ENCODE assay signal across 8 cellular contexts in genomic region chr2:238107525-238108422, GRCh38. TPM values are rescaled to one million over a fixed set of nuclear protein-coding genes. Genes with fewer than 3 reads are reported as not detected.
DNase-seq lines count a peak whose midpoint lies in the region; ATAC-seq and TF ChIP-seq lines count a peak whose summit lies in the region.

No MANE protein-coding gene starts in this region.

- H2AFZ ChIP-seq in trophoblast cell (ENCODE audit: insufficient read depth, low read length, poor library complexity): no peak overlapping the region

- H3K27ac ChIP-seq in trophoblast cell (ENCODE audit: low read depth, low read length) (no peak overlapping the region), substantia nigra (ENCODE audit: low read depth, low read length, poor library complexity, severe bottlenecking) (no peak overlapping the region)

- no peaks in the 10 kb centered on the region for H3K79me2 ChIP-seq in trophoblast cell (ENCODE audit: control insufficient read depth, insufficient read depth, low read length, poor library complexity)

- DNase-seq in trophoblast cell (peak; percentile 15 to 48), substantia nigra (lab: John Stamatoyannopoulos, UW) (no peak), OCI-M2 (lab: John Stamatoyannopoulos, UW; ENCODE audit: unreplicated experiment) (no peak), midbrain (lab: John Stamatoyannopoulos, UW) (no peak), GDM1 (lab: John Stamatoyannopoulos, UW) (no peak)

- no peak overlapping the region for H2BK12ac ChIP-seq in trophoblast cell (ENCODE audit: low read length)

- H2AK5ac ChIP-seq in trophoblast cell (ENCODE audit: low read length): no peak overlapping the region

- no peaks in the 10 kb centered on the region for H3K27me3 ChIP-seq in trophoblast cell (ENCODE audit: insufficient read depth, low read length)

- no peak overlapping the region for H3K4ac ChIP-seq in trophoblast cell (ENCODE audit: low read depth, low read length)

- peak; percentile 57 for TF ChIP-seq POLR2A in Raji (IDR thresholded peaks at IDR 0.05; ENCODE audit: insufficient read depth, low read depth, low read length)

- H3K23ac ChIP-seq in trophoblast cell (ENCODE audit: low read length): no peak overlapping the region

- H2BK120ac ChIP-seq in trophoblast cell (ENCODE audit: insufficient read depth, low read length, poor library complexity): no peak overlapping the region

- H3K36me3 ChIP-seq in trophoblast cell (ENCODE audit: control insufficient read depth in 1 of 2, insufficient read depth in 2 of 2, low read length in 2 of 2): no peaks in the 10 kb centered on the region

- H3K18ac ChIP-seq in trophoblast cell (ENCODE audit: low read length): no peak overlapping the region

- no peak overlapping the region for H3K14ac ChIP-seq in trophoblast cell (ENCODE audit: low read length)

- no peaks in the 10 kb centered on the region for H3K79me1 ChIP-seq in trophoblast cell (ENCODE audit: low read length)

- H3K4me3 ChIP-seq in trophoblast cell (ENCODE audit: low read depth, low read length): no peak overlapping the region

- no peak overlapping the region for H3K4me2 ChIP-seq in trophoblast cell (ENCODE audit: low read length)

- H4K91ac ChIP-seq in trophoblast cell (ENCODE audit: low read depth, low read length): no peak overlapping the region

- H4K8ac ChIP-seq in trophoblast cell (ENCODE audit: low read depth, low read length): no peak overlapping the region

- no peak overlapping the region for H4K12ac ChIP-seq in trophoblast cell (ENCODE audit: low read depth, low read length)

- ATAC-seq in GM18909 (IDR thresholded peaks at IDR 0.05; ENCODE audit: poor library complexity, unreplicated experiment) (peak; percentile 51), HG02798 (IDR thresholded peaks at IDR 0.05; ENCODE audit: poor library complexity, unreplicated experiment) (peak; percentile 81)

- H3K4me1 ChIP-seq in trophoblast cell (ENCODE audit: control insufficient read depth in 1 of 2, insufficient read depth in 2 of 2, low read length in 2 of 2): no peaks in the 10 kb centered on the region

- H3K9ac ChIP-seq in trophoblast cell (ENCODE audit: low read length): no peak overlapping the region

- no peak overlapping the region for H2BK5ac ChIP-seq in trophoblast cell (ENCODE audit: low read depth, low read length, poor library complexity)

- no peaks in the 10 kb centered on the region for H3K9me3 ChIP-seq in trophoblast cell (ENCODE audit: insufficient read depth, low read depth, low read length)

- WGBS in trophoblast cell (ENCODE audit: extremely low coverage, insufficient coverage, insufficient read length): no CpG with 5 or more reads among the region's 28 CpGs

RNA-seq across cellular contexts. Expression of gene ESPNL, which starts 7.6 kb away (rescaled TPM):
- polyA plus RNA-seq in trophoblast cell (2013): 0.11 TPM in 2 replicates

RNA-seq across cellular contexts. Expression of gene KLHL30, which starts 30.7 kb away (rescaled TPM):
- polyA plus RNA-seq in trophoblast cell (2013): 0.11 TPM in 2 replicates

RNA-seq across cellular contexts. Expression of gene SCLY, which starts 47.0 kb away (rescaled TPM):
- polyA plus RNA-seq in trophoblast cell (2013): 7.4 and 7.7 TPM in 2 replicates

RNA-seq across cellular contexts. Expression of gene ERFE, which starts 51.0 kb away (rescaled TPM):
- 0.25 and 0.56 TPM in 2 replicates for polyA plus RNA-seq in trophoblast cell (2013)

Comparison
In these comparisons a context has a peak if more than half of its experiments do, and no peak if none do; other contexts are left out.
1. DNase-seq: peak in trophoblast cell (2 of 2); none in substantia nigra (0 of 49), OCI-M2 (single experiment), midbrain (single experiment) and GDM1 (single experiment).